In genomic region chr11:61587541-61587941, GRCh38 we compare ENCODE assay signal across 9 cellular contexts.
A peak's percentile ranks its signal among the peaks of the same experiment; 100 is the strongest.
DNase-seq lines count a peak whose midpoint lies in the region; ATAC-seq and TF ChIP-seq lines count a peak whose summit lies in the region.
"Had no signal": no experiment of that assay in that cellular context is flagged by ENCODE, and none has a peak within 500 bp of the region (broad histone marks: within the 10 kb centered on the region; RNA-seq: fewer than 3 reads in every experiment).

No MANE protein-coding gene starts in this region.

- H3K4me3 Mint-ChIP-seq in activated T-cell treated with anti-CD3 and anti-CD28 coated beads, Interleukin-2, amount 50 U/mL, for 24 hours: peak overlapping the region; percentile 63

- H3K4me3 ChIP-seq in retinal pigment epithelial cell (ENCODE audit: low read length): peak overlapping the region; percentile 32
- H3K4me3 ChIP-seq: SJSA1 had no signal

- H3K27me3 Mint-ChIP-seq in activated T-cell treated with anti-CD3 and anti-CD28 coated beads, Interleukin-2, amount 50 U/mL, for 24 hours: peaks cover 42% of the 10 kb centered on the region

- H3K4me1 Mint-ChIP-seq in activated T-cell treated with anti-CD3 and anti-CD28 coated beads, Interleukin-2, amount 50 U/mL, for 24 hours (ENCODE audit: low read depth): peaks cover 14% of the 10 kb centered on the region

- no peak for TF ChIP-seq CTCF in retinal pigment epithelial cell (conservative IDR thresholded peaks at IDR 0.05; ENCODE audit: low read depth, low read length)

- ATAC-seq in HG03442 (IDR thresholded peaks at IDR 0.05; ENCODE audit: unreplicated experiment): no peak

- H3K36me3 Mint-ChIP-seq in activated T-cell treated with anti-CD3 and anti-CD28 coated beads, Interleukin-2, amount 50 U/mL, for 24 hours (ENCODE audit: low read depth): no peaks in the 10 kb centered on the region

- H3K9me3 Mint-ChIP-seq in activated T-cell treated with anti-CD3 and anti-CD28 coated beads, Interleukin-2, amount 50 U/mL, for 24 hours: no peaks in the 10 kb centered on the region

- no peak overlapping the region for H3K27ac Mint-ChIP-seq in activated T-cell treated with anti-CD3 and anti-CD28 coated beads, Interleukin-2, amount 50 U/mL, for 24 hours

- DNase-seq in DMS 273 (lab: John Stamatoyannopoulos, UW; ENCODE audit: unreplicated experiment) (peak; percentile 68), DMS 273 treated with DMSO at 0.1 percent for 48 hours (lab: John Stamatoyannopoulos, UW) (no peak), germinal center (ENCODE audit: low spot score) (peak; percentile 38), retinal pigment epithelial cell (ENCODE audit: low read depth) (no peak), DMS79 (lab: John Stamatoyannopoulos, UW) (no peak), NCI-H2171 (lab: John Stamatoyannopoulos, UW) (no peak)
- peak; percentile 69 for DNase-seq in activated T-cell treated with anti-CD3 and anti-CD28 coated beads, Interleukin-2, amount 50 U/mL, for 24 hours

Comparison
In these comparisons a context has a peak if more than half of its experiments do, and no peak if none do; other contexts are left out.
1. DNase-seq: peak in DMS 273 (single experiment), activated T-cell treated with anti-CD3 and anti-CD28 coated beads, Interleukin-2, amount 50 U/mL, for 24 hours (single experiment) and germinal center (single experiment); none in DMS 273 treated with DMSO at 0.1 percent for 48 hours (single experiment), retinal pigment epithelial cell (single experiment), DMS79 (single experiment) and NCI-H2171 (single experiment).